In genomic region chr3:171776411-171776810, GRCh38 we compare ENCODE assay signal across 15 cellular contexts. TPM values are rescaled to one million over a fixed set of nuclear protein-coding genes. Genes with fewer than 3 reads are reported as not detected.
DNase-seq lines count a peak whose midpoint lies in the region; ATAC-seq, FAIRE-seq and TF ChIP-seq lines count a peak whose summit lies in the region.
"Had no signal": no experiment of that assay in that cellular context is flagged by ENCODE, and none has a peak within 500 bp of the region (broad histone marks: within the 10 kb centered on the region; RNA-seq: fewer than 3 reads in every experiment).

No MANE protein-coding gene starts in this region.

- H4K5ac ChIP-seq in mesendoderm (ENCODE audit: low read length): no peak overlapping the region

- FAIRE-seq in GM19239 (lab: Jason Lieb, UNC): peak; percentile 28
- FAIRE-seq: H1 had no signal

- no peak overlapping the region for H2BK5ac ChIP-seq in mesendoderm (ENCODE audit: low read length)

- H3K36me3 ChIP-seq in mesendoderm (ENCODE audit: control insufficient read depth, insufficient read depth, low read length): no peaks in the 10 kb centered on the region

- ATAC-seq in GM18907 (IDR thresholded peaks at IDR 0.05; ENCODE audit: unreplicated experiment) (no peak), GM19023 (IDR thresholded peaks at IDR 0.05; ENCODE audit: unreplicated experiment) (no peak)
- ATAC-seq: effector memory CD8-positive, alpha-beta T cell had no signal

- DNase-seq in GM19239 (ENCODE audit: insufficient read length, low spot score): no peak
- DNase-seq in NCI-H748 treated with DMSO at 0.1 percent for 48 hours (lab: John Stamatoyannopoulos, UW): peak; percentile 65
- peak in 9 of 10 donors; percentile 33 to 85 (median 63) for DNase-seq in dorsolateral prefrontal cortex
- peak; percentile 16 for DNase-seq in occipital lobe (lab: John Stamatoyannopoulos, UW)
- DNase-seq in mesendoderm: no peak
- no peak for DNase-seq in RKO (ENCODE audit: low spot score)
- DNase-seq: activated gamma-delta T cell treated with Interleukin-2 at 50 U/mL for 16 hours; DMS 273 treated with DMSO at 0.1 percent for 48 hours; effector memory CD8-positive, alpha-beta T cell; foreskin fibroblast; SW 1271 had no signal

- H3K4me1 ChIP-seq in mesendoderm (ENCODE audit: control insufficient read depth, low read depth, low read length): no peaks in the 10 kb centered on the region

- no peak overlapping the region for H3K18ac ChIP-seq in mesendoderm (ENCODE audit: low read length)

- H3K4ac ChIP-seq in mesendoderm (ENCODE audit: low read depth, low read length): no peak overlapping the region

- H3K79me2 ChIP-seq in mesendoderm (ENCODE audit: control insufficient read depth, insufficient read depth, low read length): no peaks in the 10 kb centered on the region

- no peak overlapping the region for H2BK120ac ChIP-seq in mesendoderm (ENCODE audit: low read depth, low read length)

- no peak overlapping the region for H3K56ac ChIP-seq in mesendoderm (ENCODE audit: low read length)

- no peaks in the 10 kb centered on the region for H3K79me1 ChIP-seq in mesendoderm (ENCODE audit: low read length)

- H3K4me2 ChIP-seq in mesendoderm (ENCODE audit: low read length): no peak overlapping the region

- no peak overlapping the region for H3K9ac ChIP-seq in mesendoderm (ENCODE audit: low read length)

- intact Hi-C loops in dorsolateral prefrontal cortex (cut with DNase I): loop anchor here in 1 of 2 donors (2.0 to 5.0 kb wide), 2 partner anchors 34 to 56 kb away; partner anchors contain the start of gene PLD1

- peak overlapping the region; percentile 79 to 100 (median 94) for H3K27ac ChIP-seq in dorsolateral prefrontal cortex
- no peak overlapping the region for H3K27ac ChIP-seq in mesendoderm (ENCODE audit: low read depth, low read length)

- peak in 2 of 56 donors; percentile 10 to 11 for TF ChIP-seq CTCF in dorsolateral prefrontal cortex (IDR thresholded peaks at IDR 0.05 in 54 of 56, conservative IDR thresholded peaks at IDR 0.05 in 2 of 56; ENCODE audit: low read depth in 1 of 56, partially characterized antibody in 56 of 56)

- no peak overlapping the region for H2AK5ac ChIP-seq in mesendoderm (ENCODE audit: low read length)

- H3K4me3 ChIP-seq in dorsolateral prefrontal cortex (peak overlapping the region in 41 of 59 donors; percentile 0 to 51 (median 24)), mesendoderm (ENCODE audit: low read length) (no peak overlapping the region)

- no peak overlapping the region for H3K23ac ChIP-seq in mesendoderm (ENCODE audit: low read length)

- H4K8ac ChIP-seq in mesendoderm (ENCODE audit: low read depth, low read length): no peak overlapping the region

- no peak overlapping the region for H2BK15ac ChIP-seq in mesendoderm (replicated peaks; ENCODE audit: low read depth)

- no CpG with 5 or more reads among the region's 3 CpGs for WGBS in mesendoderm (ENCODE audit: extremely low coverage, insufficient coverage, low lambda C conversion rate)

- no peaks in the 10 kb centered on the region for H3K27me3 ChIP-seq in dorsolateral prefrontal cortex
- no peaks in the 10 kb centered on the region for H3K27me3 ChIP-seq in mesendoderm (ENCODE audit: insufficient read depth, low read length, poor library complexity)

RNA-seq across cellular contexts. Expression of gene PLD1, which starts 33.9 kb away (rescaled TPM):
- total RNA-seq in dorsolateral prefrontal cortex (100 to 1,000 TPM in 2 of 120 experiments, 10 to 100 TPM in 118; 16.2 to 167 (median 39.0) TPM), occipital lobe (6.6 TPM)
- polyA plus RNA-seq in mesendoderm (2013, experiment 1 of 2): 0.42 TPM
- 0.56 TPM for polyA plus RNA-seq in mesendoderm (2013, experiment 2 of 2)
- total RNA-seq: OCI-LY7 had no signal

Comparison
In these comparisons a context has a peak if more than half of its experiments do, and no peak if none do; other contexts are left out.
1. DNase-seq: peak in NCI-H748 treated with DMSO at 0.1 percent for 48 hours (single experiment), dorsolateral prefrontal cortex (9 of 10) and occipital lobe (single experiment); none in GM19239 (single experiment), mesendoderm (single experiment) and RKO (single experiment).